23 cellular contexts compared by ENCODE assay signal in genomic region chr16:1592446-1592845, GRCh38. TPM values are rescaled to one million over a fixed set of nuclear protein-coding genes. Genes with fewer than 3 reads are reported as not detected.
"Had no signal": no experiment of that assay in that cellular context is flagged by ENCODE, and none has a peak within 500 bp of the region (broad histone marks: within the 10 kb centered on the region; RNA-seq: fewer than 3 reads in every experiment).

No MANE protein-coding gene starts in this region.

- H3K27me3 ChIP-seq: gastrocnemius medialis, ovary, sigmoid colon, testis, tibial artery, upper lobe of left lung, uterus had no signal

- H3K4me3 ChIP-seq: gastrocnemius medialis, lower lobe of right lung, ovary, psoas muscle, sigmoid colon, testis, tibial artery, upper lobe of left lung, uterus had no signal

- H3K4me1 ChIP-seq: gastrocnemius medialis, lower lobe of right lung, psoas muscle, sigmoid colon, testis, tibial artery, upper lobe of left lung, uterus had no signal

- DNase-seq: cortex of kidney; endodermal cell; foreskin fibroblast; gastrocnemius medialis; head of caudate nucleus; left ventricle myocardium superior; lower lobe of right lung; naive B cell; ovary; posterior cingulate gyrus; psoas muscle; right cardiac atrium; sigmoid colon; stimulated activated CD4-positive, alpha-beta T cell treated with anti-CD3 and anti-CD28 coated beads, Interleukin-4, amount 100 ng/mL, for 4 hours; stimulated activated naive CD8-positive, alpha-beta T cell treated with anti-CD3 and anti-CD28 coated beads, Interleukin-15, Interleukin-2, amounts not matched to agents 100 U/mL and 50 U/mL, for 24 hours; testis; tibial artery; upper lobe of left lung; uterus had no signal

- H3K36me3 ChIP-seq: ovary, uterus had no signal

- ATAC-seq: esophagus mucosa; gastrocnemius medialis; left ventricle myocardium superior; lower lobe of right lung; natural killer cell treated with Interleukin-12 subunit alpha and Interleukin-12 subunit beta and Interleukin-15 and Interleukin-18, amount 100 ng/mL, for 72 hours; psoas muscle; right cardiac atrium; stimulated activated memory B cell treated with anti-CD40 and anti-IgM and Interleukin-4, amounts not matched to agents 10 μg/mL and 1 μg/mL and 100 μg/mL, for 72 hours; stimulated activated naive CD8-positive, alpha-beta T cell treated with anti-CD3 and anti-CD28 coated beads, Interleukin-15, Interleukin-2, amounts not matched to agents 100 U/mL and 50 U/mL, for 24 hours had no signal

- H3K27ac ChIP-seq: epithelial cell of prostate, lower lobe of right lung, ovary, psoas muscle, sigmoid colon, testis, tibial artery, upper lobe of left lung, uterus had no signal

- H3K9me3 ChIP-seq: gastrocnemius medialis, lower lobe of right lung, ovary, psoas muscle, sigmoid colon, testis, tibial artery, upper lobe of left lung, uterus had no signal

RNA-seq across cellular contexts. Expression of gene TMEM204, which starts 59.0 kb away (rescaled TPM):
- total RNA-seq: endodermal cell had no signal
